In the genomic region with DNA sequence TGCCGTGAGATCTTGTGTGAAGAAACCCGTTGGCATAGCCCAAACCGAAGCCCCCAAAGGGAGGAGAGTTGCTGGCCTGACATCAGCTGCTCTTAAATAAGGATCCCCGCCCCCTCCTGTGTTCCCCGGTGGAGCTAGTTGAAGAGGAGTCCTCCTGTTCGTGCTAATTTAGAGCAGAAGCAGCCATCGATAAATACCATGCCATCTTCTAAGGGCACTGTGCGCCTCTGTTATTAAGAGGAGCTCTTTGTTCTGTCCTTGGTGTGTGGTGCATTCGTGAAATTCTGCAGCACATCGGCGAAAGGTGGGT, we compare ENCODE assay signal across 8 cellular contexts. TPM values are rescaled to one million over a fixed set of nuclear protein-coding genes. Genes with fewer than 3 reads are reported as not detected.
A peak's percentile ranks its signal among the peaks of the same experiment; 100 is the strongest.
DNase-seq lines count a peak whose midpoint lies in the region; ATAC-seq and TF ChIP-seq lines count a peak whose summit lies in the region.

No MANE protein-coding gene starts in this region.

- H3K27me3 ChIP-seq in heart right ventricle (no peaks in the 10 kb centered on the region), psoas muscle (ENCODE audit: insufficient read depth in 3 of 3, low read length in 2 of 3) (no peaks in the 10 kb centered on the region)

- peak; percentile 5 for ATAC-seq in GM21381 (IDR thresholded peaks at IDR 0.05; ENCODE audit: unreplicated experiment)
- ATAC-seq in heart right ventricle = peak; percentile 18 to 57 (median 40)
- ATAC-seq in psoas muscle = peak in 3 of 4 donors; percentile 3 to 29 (median 7)
- ATAC-seq in HG02970 (IDR thresholded peaks at IDR 0.05; ENCODE audit: low FRiP score, unreplicated experiment) = no peak

- intact Hi-C loops in heart right ventricle (cut with DNase I) (loop anchor here in 8 of 10 donors (2.0 to 10.0 kb wide), 7 partner anchors 16 to 168 kb away; partner anchors contain the start of genes NUP42 (in 3 of the 8) and GPNMB (in 2 of the 8)), psoas muscle (cut with DNase I) (no loop called here)

- H3K4me1 ChIP-seq in heart right ventricle (peaks cover 0 to 52% (median 34%) of the 10 kb centered on the region in 9 donors), psoas muscle (peaks cover 35% of the 10 kb centered on the region)

- TF ChIP-seq CTCF in heart right ventricle (IDR thresholded peaks at IDR 0.05) (peak in 1 of 9 donors; percentile 4), psoas muscle (IDR thresholded peaks at IDR 0.05) (no peak)

- in situ Hi-C loops in KBM-7 (cut with MboI; ENCODE audit: low pct_unique_long_range_greater_than_20kb, low sequenced_read_pairs) = no loop called here

- DNase-seq in DMS153 (lab: John Stamatoyannopoulos, UW) (peak; percentile 52), KBM-7 (peak; percentile 73), heart right ventricle (peak in 1 of 2 donors; percentile 38), psoas muscle (no peak), H4 (ENCODE audit: low spot score) (no peak)
- peak; percentile 66 for DNase-seq in activated CD8-positive, alpha-beta memory T cell treated with anti-CD3 and anti-CD28 coated beads, Interleukin-2, amount 50 U/mL, for 48 hours

- peaks cover 0 to 10% (median 0%) of the 10 kb centered on the region in 11 donors for H3K9me3 ChIP-seq in heart right ventricle
- no peaks in the 10 kb centered on the region for H3K9me3 ChIP-seq in psoas muscle

- H3K36me3 ChIP-seq in heart right ventricle (no peaks in the 10 kb centered on the region), psoas muscle (ENCODE audit: insufficient read depth in 1 of 2, low read depth in 1 of 2) (peaks cover 0 to 4% of the 10 kb centered on the region in 2 donors)

- peak overlapping the region; percentile 67 to 98 (median 86) for H3K4me3 ChIP-seq in heart right ventricle
- H3K4me3 ChIP-seq in psoas muscle = peak overlapping the region; percentile 94

- WGBS in heart right ventricle, 2 donors = 1% methylated on average over 11 of the region's 11 CpGs
- 0% methylated on average over 11 of the region's 11 CpGs for WGBS in psoas muscle, 3 donors

- peak overlapping the region; percentile 84 to 95 (median 92) for H3K27ac ChIP-seq in heart right ventricle
- peak overlapping the region; percentile 94 for H3K27ac ChIP-seq in psoas muscle

RNA-seq across cellular contexts. Expression of gene KLHL7, which starts 0.9 kb away (rescaled TPM):
- 100 to 1,000 TPM in 9 of 10 donors, 10 to 100 TPM in 1; 86.3 to 159 (median 146) TPM for total RNA-seq in heart right ventricle
- polyA plus RNA-seq in heart right ventricle = 10 to 100 TPM; 27.1 to 55.2 TPM
- 10 to 100 TPM; 11.6 to 14.6 (median 13.8) TPM for total RNA-seq in psoas muscle
- 10 to 100 TPM; 10.6 to 18.0 (median 13.6) TPM for polyA plus RNA-seq in psoas muscle
- 50.0 and 53.9 TPM in 2 replicates for total RNA-seq in H4 (2014; rRNA removed; shearing (Covaris generic))

Comparison
In these comparisons a context has a peak if more than half of its experiments do, and no peak if none do; other contexts are left out.
1. DNase-seq: peak in DMS153 (single experiment), KBM-7 (single experiment) and activated CD8-positive, alpha-beta memory T cell treated with anti-CD3 and anti-CD28 coated beads, Interleukin-2, amount 50 U/mL, for 48 hours (single experiment); none in psoas muscle (0 of 2) and H4 (single experiment).
2. intact Hi-C loops: an anchor here in heart right ventricle (2.0 to 10.0 kb wide); none called in psoas muscle.